Comparison of ENCODE assay signal across 8 cellular contexts in the genomic region with DNA sequence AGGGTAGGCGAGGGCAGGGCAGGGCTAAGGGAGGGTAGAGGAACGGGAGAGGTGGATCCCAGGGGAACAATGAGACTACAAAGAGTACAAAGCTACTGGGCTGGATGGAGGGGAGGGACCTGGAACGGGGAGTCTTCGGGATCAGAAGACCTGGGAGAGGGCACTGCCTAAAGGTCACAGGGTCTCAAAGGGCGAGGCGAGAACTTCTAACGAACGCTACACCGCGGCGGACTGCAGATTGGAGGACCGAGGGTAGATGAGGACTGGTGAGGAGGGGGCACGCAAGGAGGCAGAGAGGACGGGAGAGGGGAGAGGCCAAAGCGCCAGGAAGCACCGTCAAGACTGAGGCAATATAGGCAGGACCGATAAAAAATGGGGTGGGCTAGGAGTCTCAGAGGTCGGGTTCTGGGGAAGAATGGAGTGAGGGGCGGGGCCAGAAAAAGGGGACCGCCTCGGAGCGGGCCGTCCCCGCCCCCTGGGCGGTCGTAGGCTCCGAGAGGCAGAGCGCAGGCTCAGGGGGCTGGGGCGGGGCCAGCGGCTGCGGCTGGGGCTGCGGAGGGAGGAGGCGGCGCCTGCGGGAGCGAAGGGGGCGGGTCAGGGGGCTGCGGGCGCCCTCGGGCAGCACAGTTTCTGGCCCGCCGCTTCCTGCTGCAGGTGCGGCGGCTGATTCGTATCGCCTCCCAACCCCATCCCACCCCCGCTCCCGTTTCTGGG. TPM values are rescaled to one million over a fixed set of nuclear protein-coding genes. Genes with fewer than 3 reads are reported as not detected.
DNase-seq lines count a peak whose midpoint lies in the region; ATAC-seq and TF ChIP-seq lines count a peak whose summit lies in the region.

No MANE protein-coding gene starts in this region.

- TF ChIP-seq EP300 in ovary (IDR thresholded peaks at IDR 0.05) (no peak), suprapubic skin (IDR thresholded peaks at IDR 0.05) (no peak)

- no peaks in the 10 kb centered on the region for H3K79me2 ChIP-seq in OCI-LY1 (ENCODE audit: insufficient read depth, low read length)

- intact Hi-C loops in head of caudate nucleus (cut with DNase I) (no loop called here), ovary (cut with DNase I) (no loop called here)

- H3K9me3 ChIP-seq in OCI-LY1 (ENCODE audit: low read length) (no peaks in the 10 kb centered on the region), ovary (peaks cover 0 to 5% of the 10 kb centered on the region in 2 donors), suprapubic skin (no peaks in the 10 kb centered on the region)

- H3K36me3 ChIP-seq in OCI-LY1 (ENCODE audit: insufficient read depth, low read length) (peaks cover 16% of the 10 kb centered on the region; the same call in 1 of the 2 replicates), ovary (no peaks in the 10 kb centered on the region), suprapubic skin (no peaks in the 10 kb centered on the region)

- H3K27me3 ChIP-seq in OCI-LY1 (ENCODE audit: insufficient read depth, low read length) (peaks cover 14% of the 10 kb centered on the region), ovary (peaks cover 5% of the 10 kb centered on the region), suprapubic skin (peaks cover 83% of the 10 kb centered on the region)

- peak in 53 of 76 experiments; percentile 13 to 76 (median 46) for DNase-seq in HUDEP-2 (lab: John Stamatoyannopoulos, UW; ENCODE audit: unreplicated experiment in 76 of 76)
- DNase-seq in activated T-helper 1 cell treated with Interleukin-2 at 50 U/mL for 16 hours (ENCODE audit: low read depth): peak; percentile 66
- peak; percentile 67 to 95 (median 93) for DNase-seq in head of caudate nucleus
- peak in 4 of 5 donors; percentile 18 to 60 (median 41) for DNase-seq in ovary
- DNase-seq in suprapubic skin (ENCODE audit: low spot score in 2 of 2): no peak

- H3K4me3 ChIP-seq in OCI-LY1 (ENCODE audit: low read depth, low read length, poor library complexity, severe bottlenecking) (peak overlapping the region; percentile 69), ovary (no peak overlapping the region), suprapubic skin (peak overlapping the region; percentile 34)

- TF ChIP-seq POLR2A in GM10847 (IDR thresholded peaks at IDR 0.05; ENCODE audit: extremely low read depth, insufficient read length) (peak; percentile 29), ovary (IDR thresholded peaks at IDR 0.05) (no peak), suprapubic skin (IDR thresholded peaks at IDR 0.05) (no peak)

- TF ChIP-seq CTCF in OCI-LY1 (IDR thresholded peaks at IDR 0.05; ENCODE audit: low read length) (no peak), ovary (IDR thresholded peaks at IDR 0.05) (no peak), suprapubic skin (IDR thresholded peaks at IDR 0.05) (no peak)

- H3K4me1 ChIP-seq in OCI-LY1 (ENCODE audit: insufficient read depth, low read length, severe bottlenecking) (peaks cover 75% of the 10 kb centered on the region), ovary (ENCODE audit: insufficient read depth) (peaks cover 6% of the 10 kb centered on the region), suprapubic skin (peaks cover 71% of the 10 kb centered on the region)

- peak overlapping the region; percentile 89 for H3K27ac ChIP-seq in OCI-LY1 (ENCODE audit: low read depth, low read length, poor library complexity, severe bottlenecking)
- no peak overlapping the region for H3K27ac ChIP-seq in ovary
- H3K27ac ChIP-seq in suprapubic skin: no peak overlapping the region

- 1% methylated on average over 48 of the region's 48 CpGs for WGBS in ovary, 3 donors
- 4% methylated on average over 37 of the region's 48 CpGs for WGBS in suprapubic skin

- H2AFZ ChIP-seq in OCI-LY1 (ENCODE audit: low read length): no peak overlapping the region

- H3K9me2 ChIP-seq in OCI-LY1 (ENCODE audit: low read depth, low read length): no peaks in the 10 kb centered on the region

- no peaks in the 10 kb centered on the region for H4K20me1 ChIP-seq in OCI-LY1 (ENCODE audit: insufficient read depth, low read length)

- H3K4me2 ChIP-seq in OCI-LY1 (ENCODE audit: low read length): peak overlapping the region; percentile 87

- ATAC-seq in GM21529 (IDR thresholded peaks at IDR 0.05; ENCODE audit: unreplicated experiment): no peak

- H3F3A ChIP-seq in OCI-LY1 (ENCODE audit: insufficient read depth, low read length): peaks cover 4% of the 10 kb centered on the region; the same call in 1 of the 2 replicates

- H3K9ac ChIP-seq in OCI-LY1 (ENCODE audit: low read length): peak overlapping the region; percentile 69

RNA-seq across cellular contexts. Expression of gene KCNC3, which starts 1.3 kb away (rescaled TPM):
- 10 to 100 TPM in 1 of 7 donors, 1 to 10 TPM in 3, under 1 TPM in 3; 0.28 to 10.2 (median 2.2) TPM for total RNA-seq in ovary
- under 1 TPM; 0.19 to 0.45 TPM for polyA plus RNA-seq in ovary
- total RNA-seq in suprapubic skin: 1 to 10 TPM; 1.5 to 3.1 (median 1.7) TPM

RNA-seq across cellular contexts. Expression of gene NAPSA, which starts 34.9 kb away (rescaled TPM):
- total RNA-seq in ovary (1 to 10 TPM in 4 of 7 donors, under 1 TPM in 3; 0.61 to 2.7 (median 1.0) TPM), suprapubic skin (1 to 10 TPM in 3 of 4 donors, not detected in 1; 1.7 to 3.7 (median 3.5) TPM)
- polyA plus RNA-seq in ovary: under 1 TPM; 0.40 to 0.87 TPM

RNA-seq across cellular contexts. Expression of gene NR1H2, which starts 45.7 kb away (rescaled TPM):
- total RNA-seq in ovary (10 to 100 TPM; 58.6 to 84.2 (median 62.3) TPM), suprapubic skin (10 to 100 TPM; 80.6 to 94.7 (median 88.9) TPM)
- polyA plus RNA-seq in ovary: 10 to 100 TPM; 11.5 to 72.1 TPM

RNA-seq across cellular contexts. Expression of gene POLD1, which starts 53.6 kb away (rescaled TPM):
- total RNA-seq in ovary: 10 to 100 TPM in 6 of 7 donors, 1 to 10 TPM in 1; 7.5 to 25.2 (median 20.3) TPM
- 10 to 100 TPM in 1 of 2 donors, under 1 TPM in 1; 0.52 to 14.4 TPM for polyA plus RNA-seq in ovary
- 10 to 100 TPM; 17.2 to 26.9 (median 21.5) TPM for total RNA-seq in suprapubic skin

Comparison
In these comparisons a context has a peak if more than half of its experiments do, and no peak if none do; other contexts are left out.
1. DNase-seq: peak in HUDEP-2 (53 of 76), activated T-helper 1 cell treated with Interleukin-2 at 50 U/mL for 16 hours (single experiment), head of caudate nucleus (42 of 42) and ovary (4 of 5); none in suprapubic skin (0 of 2).